19 cellular contexts compared by ENCODE assay signal in the genomic region with DNA sequence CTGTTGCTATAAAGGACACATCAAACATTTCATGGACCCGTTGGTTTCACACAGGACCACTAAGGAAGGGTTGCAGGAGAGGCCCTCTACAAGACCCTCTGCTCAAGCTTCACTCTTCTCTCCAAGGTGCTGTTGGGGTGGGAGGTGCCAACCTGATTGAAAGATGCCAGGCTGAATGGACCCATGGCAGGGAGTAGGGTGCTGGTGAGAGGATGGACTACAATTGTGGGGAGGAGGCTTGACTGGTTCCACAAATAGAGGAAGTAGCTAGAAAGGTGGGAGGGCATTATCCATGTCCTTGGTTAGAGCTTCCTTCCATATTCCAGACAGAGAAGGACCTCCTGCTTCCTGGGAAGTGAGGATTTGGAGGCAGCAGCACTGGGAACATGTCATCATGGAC.
"Had no signal": no experiment of that assay in that cellular context is flagged by ENCODE, and none has a peak within 500 bp of the region (broad histone marks: within the 10 kb centered on the region; RNA-seq: fewer than 3 reads in every experiment).

No MANE protein-coding gene starts in this region.

- H3K27me3 ChIP-seq: colonic mucosa, foreskin keratinocyte had no signal

- ATAC-seq: effector memory CD8-positive, alpha-beta T cell; esophagus mucosa; foreskin keratinocyte; gastroesophageal sphincter; heart left ventricle; left cardiac atrium; left lung; left ventricle myocardium superior; lower lobe of right lung had no signal

- H3K9me3 ChIP-seq: colonic mucosa, gastroesophageal sphincter, heart left ventricle, left lung, lower lobe of right lung had no signal

- H3K4me1 ChIP-seq: colonic mucosa, foreskin keratinocyte, gastroesophageal sphincter, heart left ventricle, left lung, lower lobe of right lung had no signal

- DNase-seq: colonic mucosa; cortex of kidney; effector CD8-positive, alpha-beta T cell; effector memory CD8-positive, alpha-beta T cell; endodermal cell; erythroblast; foreskin keratinocyte; heart left ventricle; hippocampal formation; left cardiac atrium; left lung; left ventricle myocardium superior; lower lobe of right lung; mammary epithelial cell; mesendoderm; midbrain had no signal

- H3K36me3 ChIP-seq: colonic mucosa, gastroesophageal sphincter, heart left ventricle, left lung, lower lobe of right lung had no signal

- H3K4me3 ChIP-seq: colonic mucosa, gastroesophageal sphincter, heart left ventricle, left lung, lower lobe of right lung had no signal

- H3K27ac ChIP-seq: colonic mucosa, epithelial cell of prostate, foreskin keratinocyte, gastroesophageal sphincter, heart left ventricle, left lung, lower lobe of right lung had no signal
